In the genomic region with DNA sequence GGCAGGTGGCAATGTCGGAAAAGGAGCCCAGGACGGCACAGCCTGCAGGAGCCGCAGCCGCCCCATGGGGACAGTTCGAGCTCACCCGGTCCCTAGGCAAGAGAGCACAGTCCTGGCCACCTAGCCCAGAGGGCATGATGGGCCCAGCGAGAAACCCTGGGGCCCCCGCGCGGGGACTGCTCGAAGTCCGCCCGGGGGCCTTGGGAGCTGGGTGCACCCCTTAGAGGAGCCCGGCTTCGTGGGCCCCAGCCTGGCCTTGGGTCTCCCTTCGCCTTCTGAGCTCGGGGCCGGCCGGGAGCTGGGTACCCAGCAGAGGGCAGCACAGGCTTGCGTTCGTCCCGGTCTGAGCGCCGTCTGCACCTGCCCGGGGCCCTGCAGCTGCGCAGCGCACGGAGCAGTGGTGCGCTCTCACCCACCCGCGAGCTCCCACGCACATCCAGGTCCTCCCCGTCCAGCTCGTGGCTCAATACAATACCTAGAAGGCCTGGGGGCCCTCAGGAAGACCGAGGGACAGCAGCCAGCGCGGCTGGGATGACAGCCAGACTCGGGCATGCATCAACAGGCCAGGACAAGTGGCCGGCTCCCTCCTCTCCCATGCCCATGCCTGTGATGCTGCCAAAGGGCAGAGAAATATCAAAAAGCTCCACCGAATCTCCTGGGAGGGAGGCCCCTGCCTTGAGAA, we compare ENCODE assay signal across 9 cellular contexts.
DNase-seq lines count a peak whose midpoint lies in the region; ATAC-seq and TF ChIP-seq lines count a peak whose summit lies in the region.
"Had no signal": no experiment of that assay in that cellular context is flagged by ENCODE, and none has a peak within 500 bp of the region (broad histone marks: within the 10 kb centered on the region; RNA-seq: fewer than 3 reads in every experiment).

No MANE protein-coding gene starts in this region.

- TF ChIP-seq CTCF in Panc1 (IDR thresholded peaks at IDR 0.05) (peak; percentile 79), fibroblast of villous mesenchyme (IDR thresholded peaks at IDR 0.05; ENCODE audit: insufficient read depth, low read depth, low read length) (peak; percentile 81)

- in situ Hi-C loops in Panc1 (cut with HindIII; ENCODE audit: low pct_unique_long_range_greater_than_20kb, low sequenced_read_pairs) = no loop called here

- H3K27me3 ChIP-seq in Panc1 (ENCODE audit: control insufficient read depth, insufficient read depth, low read length) = no peaks in the 10 kb centered on the region
- peaks cover 24% of the 10 kb centered on the region for H3K27me3 ChIP-seq in neuron (ENCODE audit: insufficient read depth, low read length)

- peaks cover 15% of the 10 kb centered on the region for H3K4me1 Mint-ChIP-seq in activated T-helper 2 cell treated with anti-CD3 and anti-CD28 coated beads, Interferon-gamma antibody, Interleukin-2, Interleukin-4, amounts not matched to agents 10 μg/mL and 5 μg/mL and 100 μg/mL, durations not matched to agents 14 hours and 24 hours and 36 hours (ENCODE audit: low read depth)

- H3K4me3 ChIP-seq in Panc1 (ENCODE audit: low read depth in 2 of 2, low read length in 2 of 2) (peak overlapping the region; percentile 26 to 37), fibroblast of villous mesenchyme (ENCODE audit: low read depth, low read length) (peak overlapping the region; percentile 35), neuron (ENCODE audit: low read length) (peak overlapping the region; percentile 44)

- intact Hi-C loops in Panc1 (cut with micrococcal nuclease; ENCODE audit: unreplicated experiment) = loop anchor here (2.0 kb wide), 1 partner anchor 302 kb away; no protein-coding TSS in a partner anchor
- intact Hi-C loops in activated T-helper 2 cell treated with anti-CD3 and anti-CD28 coated beads, Interferon-gamma antibody, Interleukin-2, Interleukin-4, amounts not matched to agents 10 μg/mL and 5 μg/mL and 100 μg/mL, durations not matched to agents 14 hours and 24 hours and 36 hours (cut with micrococcal nuclease) = loop anchor here (1.0 to 10.0 kb wide), 2 partner anchors 154 to 302 kb away; no protein-coding TSS in a partner anchor

- no peak overlapping the region for H3K4me3 Mint-ChIP-seq in activated T-helper 2 cell treated with anti-CD3 and anti-CD28 coated beads, Interferon-gamma antibody, Interleukin-2, Interleukin-4, amounts not matched to agents 10 μg/mL and 5 μg/mL and 100 μg/mL, durations not matched to agents 14 hours and 24 hours and 36 hours (ENCODE audit: low read depth)
- H3K4me3 Mint-ChIP-seq: dendritic cell treated with granulocyte-macrophage colony-stimulating factor and Interleukin-4, amounts not matched to agents 40 ng/mL and 50 ng/mL, for 4 days had no signal

- H3K36me3 Mint-ChIP-seq in activated T-helper 2 cell treated with anti-CD3 and anti-CD28 coated beads, Interferon-gamma antibody, Interleukin-2, Interleukin-4, amounts not matched to agents 10 μg/mL and 5 μg/mL and 100 μg/mL, durations not matched to agents 14 hours and 24 hours and 36 hours (ENCODE audit: low read depth) = no peaks in the 10 kb centered on the region

- no peaks in the 10 kb centered on the region for H3K9me3 Mint-ChIP-seq in activated T-helper 2 cell treated with anti-CD3 and anti-CD28 coated beads, Interferon-gamma antibody, Interleukin-2, Interleukin-4, amounts not matched to agents 10 μg/mL and 5 μg/mL and 100 μg/mL, durations not matched to agents 14 hours and 24 hours and 36 hours
- H3K9me3 Mint-ChIP-seq: dendritic cell treated with granulocyte-macrophage colony-stimulating factor and Interleukin-4, amounts not matched to agents 40 ng/mL and 50 ng/mL, for 4 days had no signal

- H3K27me3 Mint-ChIP-seq in activated T-helper 2 cell treated with anti-CD3 and anti-CD28 coated beads, Interferon-gamma antibody, Interleukin-2, Interleukin-4, amounts not matched to agents 10 μg/mL and 5 μg/mL and 100 μg/mL, durations not matched to agents 14 hours and 24 hours and 36 hours (ENCODE audit: low read depth) = peaks cover 38% of the 10 kb centered on the region

- H3K27ac Mint-ChIP-seq in activated T-helper 2 cell treated with anti-CD3 and anti-CD28 coated beads, Interferon-gamma antibody, Interleukin-2, Interleukin-4, amounts not matched to agents 10 μg/mL and 5 μg/mL and 100 μg/mL, durations not matched to agents 14 hours and 24 hours and 36 hours = no peak overlapping the region
- H3K27ac Mint-ChIP-seq: dendritic cell treated with granulocyte-macrophage colony-stimulating factor and Interleukin-4, amounts not matched to agents 40 ng/mL and 50 ng/mL, for 4 days had no signal

- CTCF ChIA-PET in Panc1 (lab: Charles Lee) = interaction anchor here (0.7 to 1.3 kb wide), 6 partner anchors 46 to 634 kb away, joined by 3 to 9 read pairs (median 4); no protein-coding TSS in a partner anchor

- DNase-seq in DMS 273 treated with DMSO at 0.1 percent for 48 hours (lab: John Stamatoyannopoulos, UW) (peak; percentile 33), HuH-7.5 (ENCODE audit: low spot score) (peak; percentile 65), Panc1 (ENCODE audit: low read depth, low spot score) (no peak), fibroblast of villous mesenchyme (ENCODE audit: low read depth) (peak; percentile 56), superior temporal gyrus (ENCODE audit: extremely low spot score) (peak; percentile 79)
- peak; percentile 55 for DNase-seq in activated T-helper 2 cell treated with anti-CD3 and anti-CD28 coated beads, Interferon-gamma antibody, Interleukin-2, Interleukin-4, amounts not matched to agents 10 μg/mL and 5 μg/mL and 100 μg/mL, durations not matched to agents 14 hours and 24 hours and 36 hours (ENCODE audit: low spot score)

- H3K4me1 ChIP-seq in Panc1 (ENCODE audit: control insufficient read depth, insufficient read depth, low read length) (no peaks in the 10 kb centered on the region), neuron (ENCODE audit: insufficient read depth, low read length) (peaks cover 16% of the 10 kb centered on the region)

- POLR2A ChIA-PET in Panc1 (lab: Charles Lee) = no interaction called here

- H3K36me3 ChIP-seq in Panc1 (ENCODE audit: control insufficient read depth, insufficient read depth, low read length) (no peaks in the 10 kb centered on the region), neuron (ENCODE audit: insufficient read depth, low read length) (no peaks in the 10 kb centered on the region)

- no TSS peak for BruUV-seq in Panc1 (replicated peaks; lab: Mats Ljungman, UMichigan)

- H2AFZ ChIP-seq in neuron (ENCODE audit: low read depth, low read length) = peak overlapping the region; percentile 70

- no peak overlapping the region for H3K27ac ChIP-seq in Panc1 (ENCODE audit: low read length)

- ATAC-seq in GM21576 (IDR thresholded peaks at IDR 0.05; ENCODE audit: unreplicated experiment) (peak; percentile 77), Panc1 (peak; percentile 97)

- H3K9me3 ChIP-seq in Panc1 (ENCODE audit: control insufficient read depth, insufficient read depth, low read depth, low read length) (no peaks in the 10 kb centered on the region), neuron (ENCODE audit: low read length) (peaks cover 1% of the 10 kb centered on the region)
